27 cellular contexts compared by ENCODE assay signal in the genomic region with DNA sequence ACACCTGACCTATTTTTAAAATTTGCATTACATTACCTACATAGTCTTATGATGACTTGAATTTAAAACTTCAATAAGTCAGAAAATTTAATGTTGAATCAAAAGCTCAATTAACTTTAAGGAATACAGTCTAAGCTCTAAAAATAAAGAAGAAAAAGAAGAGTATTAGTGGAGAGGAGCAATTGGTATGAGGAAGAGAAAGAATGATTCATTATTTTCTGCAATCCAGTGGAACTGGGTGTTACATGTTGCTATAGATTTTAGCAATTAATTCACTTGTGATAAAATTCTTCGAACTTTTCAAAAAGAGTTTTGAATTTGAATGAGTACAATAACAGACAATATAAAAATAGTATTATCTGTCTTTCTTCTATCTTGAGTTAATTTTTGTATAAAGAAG.
"Had no signal": no experiment of that assay in that cellular context is flagged by ENCODE, and none has a peak within 500 bp of the region (broad histone marks: within the 10 kb centered on the region; RNA-seq: fewer than 3 reads in every experiment).

No MANE protein-coding gene starts in this region.

- H3K27ac ChIP-seq: adrenal gland, body of pancreas, coronary artery, dorsolateral prefrontal cortex, esophagus squamous epithelium had no signal

- DNase-seq: activated CD4-positive, alpha-beta memory T cell treated with anti-CD3 and anti-CD28 coated beads for 36 hours; activated CD4-positive, alpha-beta T cell treated with anti-CD3 and anti-CD28 coated beads for 36 hours; activated CD4-positive, alpha-beta T cell treated with anti-CD3 and anti-CD28 coated beads, Interleukin-2, amount 10 ng/mL, durations not matched to agents 24 days and 14 days; activated CD4-positive, CD25-positive, alpha-beta regulatory T cell; activated CD4-positive, CD25-positive, alpha-beta regulatory T cell treated with anti-CD3 and anti-CD28 coated beads, Interleukin-2, amount 50 U/mL, for 72 hours; activated CD8-positive, alpha-beta memory T cell treated with anti-CD3 and anti-CD28 coated beads, Interleukin-2, amount 10 ng/mL, durations not matched to agents 7 days and 5 days; activated CD8-positive, alpha-beta memory T cell treated with anti-CD3 and anti-CD28 coated beads, Interleukin-2, amount 50 U/mL, for 4 hours; activated CD8-positive, alpha-beta T cell treated with anti-CD3 and anti-CD28 coated beads, Interleukin-2, amount 10 ng/mL, durations not matched to agents 7 days and 5 days; activated effector memory CD4-positive, alpha-beta T cell treated with anti-CD3 and anti-CD28 coated beads, Interleukin-2, amount 50 U/mL, for 16 hours; activated naive CD4-positive, alpha-beta T cell treated with anti-CD3 and anti-CD28 coated beads for 36 hours; activated naive CD8-positive, alpha-beta T cell treated with anti-CD3 and anti-CD28 coated beads for 36 hours; activated naive CD8-positive, alpha-beta T cell treated with anti-CD3 and anti-CD28 coated beads, Interleukin-2, amount 50 U/mL, for 24 hours; activated T-cell treated with anti-CD3 and anti-CD28 coated beads, Interleukin-2, amount 50 U/mL, for 1 hour; activated T-cell treated with anti-CD3 and anti-CD28 coated beads, Interleukin-2, amount 50 U/mL, for 48 hours; adrenal gland; amygdala; aorta; body of pancreas; dorsolateral prefrontal cortex; effector memory CD4-positive, alpha-beta T cell; endodermal cell; esophagus squamous epithelium; head of caudate nucleus; T-helper 1 cell; T-helper 2 cell had no signal

- ATAC-seq: activated CD4-positive, alpha-beta T cell treated with anti-CD3 and anti-CD28 coated beads for 36 hours; activated CD8-positive, alpha-beta memory T cell treated with anti-CD3 and anti-CD28 coated beads, Interleukin-2, amount 10 ng/mL, durations not matched to agents 7 days and 5 days; activated CD8-positive, alpha-beta T cell treated with anti-CD3 and anti-CD28 coated beads, Interleukin-2, amount 10 ng/mL, durations not matched to agents 7 days and 5 days; activated naive CD8-positive, alpha-beta T cell treated with anti-CD3 and anti-CD28 coated beads, Interleukin-2, amount 50 U/mL, for 24 hours; body of pancreas had no signal

- H3K27me3 ChIP-seq: adrenal gland, body of pancreas, dorsolateral prefrontal cortex, esophagus squamous epithelium had no signal

- H3K4me1 ChIP-seq: adrenal gland, body of pancreas, esophagus squamous epithelium had no signal

- FAIRE-seq: frontal cortex had no signal

- H3K4me3 ChIP-seq: adrenal gland, body of pancreas, coronary artery, dorsolateral prefrontal cortex, esophagus squamous epithelium had no signal

- H3K36me3 ChIP-seq: adrenal gland, esophagus squamous epithelium had no signal
